In the genomic region with DNA sequence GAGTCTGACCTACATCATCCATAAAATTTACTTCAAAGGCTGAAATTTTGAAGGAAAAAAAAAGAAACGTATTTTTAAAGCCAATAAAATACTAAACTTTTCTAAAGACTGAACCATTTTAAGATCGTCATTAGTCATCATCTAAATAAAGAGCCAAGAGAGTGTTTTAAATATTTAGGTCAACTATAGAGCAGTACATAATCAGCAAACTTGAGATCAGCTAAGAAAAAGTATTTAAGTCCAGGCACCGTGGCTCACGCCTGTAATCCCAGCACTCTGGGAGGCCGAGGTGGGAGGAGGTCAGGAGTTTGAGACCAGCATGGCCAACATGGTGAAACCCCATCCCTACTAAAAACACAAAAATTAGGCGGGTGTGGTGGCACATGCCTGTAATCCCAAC, we compare ENCODE assay signal across 1 cellular context.
TF ChIP-seq lines count a peak whose summit lies in the region.

No MANE protein-coding gene starts in this region.

TF ChIP-seq in IMR-90, 13 proteins besides CTCF, POLR2A, EP300 and RAD21:
- TF ChIP-seq, protein P1, sequence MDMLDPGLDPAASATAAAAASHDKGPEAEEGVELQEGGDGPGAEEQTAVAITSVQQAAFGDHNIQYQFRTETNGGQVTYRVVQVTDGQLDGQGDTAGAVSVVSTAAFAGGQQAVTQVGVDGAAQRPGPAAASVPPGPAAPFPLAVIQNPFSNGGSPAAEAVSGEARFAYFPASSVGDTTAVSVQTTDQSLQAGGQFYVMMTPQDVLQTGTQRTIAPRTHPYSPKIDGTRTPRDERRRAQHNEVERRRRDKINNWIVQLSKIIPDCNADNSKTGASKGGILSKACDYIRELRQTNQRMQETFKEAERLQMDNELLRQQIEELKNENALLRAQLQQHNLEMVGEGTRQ (IDR thresholded peaks at IDR 0.05; ENCODE audit: low read depth, low read length) = no peak
- TF ChIP-seq RCOR1 (IDR thresholded peaks at IDR 0.05; ENCODE audit: insufficient replicate concordance, low read length) (no peak), MAZ (IDR thresholded peaks at IDR 0.05; ENCODE audit: borderline replicate concordance, low read depth, low read length) (no peak), MXI1 (IDR thresholded peaks at IDR 0.05; ENCODE audit: borderline replicate concordance, low read depth, low read length) (no peak), MAFK (IDR thresholded peaks at IDR 0.05; ENCODE audit: low read depth, low read length) (no peak), CHD1 (IDR thresholded peaks at IDR 0.05; ENCODE audit: low read depth, low read length) (no peak), NFE2L2 (IDR thresholded peaks at IDR 0.05; ENCODE audit: low read depth, low read length) (no peak), CEBPB (IDR thresholded peaks at IDR 0.05; ENCODE audit: low read depth, low read length) (no peak), BHLHE40 (IDR thresholded peaks at IDR 0.05; ENCODE audit: low read depth, low read length) (no peak), RFX5 (IDR thresholded peaks at IDR 0.05; ENCODE audit: low read depth, low read length) (no peak), FOS (IDR thresholded peaks at IDR 0.05; ENCODE audit: low read depth, low read length) (no peak)
- TF ChIP-seq, protein P2, sequence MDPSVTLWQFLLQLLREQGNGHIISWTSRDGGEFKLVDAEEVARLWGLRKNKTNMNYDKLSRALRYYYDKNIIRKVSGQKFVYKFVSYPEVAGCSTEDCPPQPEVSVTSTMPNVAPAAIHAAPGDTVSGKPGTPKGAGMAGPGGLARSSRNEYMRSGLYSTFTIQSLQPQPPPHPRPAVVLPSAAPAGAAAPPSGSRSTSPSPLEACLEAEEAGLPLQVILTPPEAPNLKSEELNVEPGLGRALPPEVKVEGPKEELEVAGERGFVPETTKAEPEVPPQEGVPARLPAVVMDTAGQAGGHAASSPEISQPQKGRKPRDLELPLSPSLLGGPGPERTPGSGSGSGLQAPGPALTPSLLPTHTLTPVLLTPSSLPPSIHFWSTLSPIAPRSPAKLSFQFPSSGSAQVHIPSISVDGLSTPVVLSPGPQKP (IDR thresholded peaks at IDR 0.05; ENCODE audit: borderline replicate concordance, low read depth, low read length) = no peak
